1 cellular context compared by ENCODE assay signal in genomic region chr12:50567926-50568325, GRCh38.
TF ChIP-seq lines count a peak whose summit lies in the region.

No MANE protein-coding gene starts in this region.

TF ChIP-seq in GM23338, 12 proteins besides CTCF, POLR2A, EP300 and RAD21 (continued from another document):
- TF ChIP-seq ZNF462 (CRISPR knock-in tag; IDR thresholded peaks at IDR 0.05) (no peak), ZNF331 (CRISPR knock-in tag; IDR thresholded peaks at IDR 0.05; ENCODE audit: low read depth) (no peak)
TF ChIP-seq in GM23338: peak in this region for 0.
